12 cellular contexts compared by ENCODE assay signal in the genomic region with DNA sequence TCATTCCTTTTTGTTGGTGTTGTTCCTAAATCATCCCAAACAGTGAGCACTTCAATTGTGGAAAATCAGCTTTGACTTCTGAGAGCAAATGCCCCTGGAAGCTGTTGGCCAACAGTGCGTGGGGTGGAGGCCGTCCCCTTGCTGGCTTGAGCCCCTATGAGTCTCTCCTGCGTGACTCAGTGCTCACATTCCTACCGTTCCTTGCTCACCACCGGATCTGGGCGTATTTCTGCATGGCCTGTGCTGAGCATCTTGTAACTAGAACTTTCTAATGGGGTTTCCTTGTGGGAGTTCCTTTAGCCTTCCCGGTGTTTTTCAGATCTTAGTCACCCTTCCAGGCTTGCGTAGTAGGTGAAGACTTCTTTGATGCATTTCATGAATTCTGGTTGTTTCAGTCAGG. TPM values are rescaled to one million over a fixed set of nuclear protein-coding genes. Genes with fewer than 3 reads are reported as not detected.
A peak's percentile ranks its signal among the peaks of the same experiment; 100 is the strongest.
DNase-seq lines count a peak whose midpoint lies in the region; ATAC-seq, FAIRE-seq and TF ChIP-seq lines count a peak whose summit lies in the region.
"Had no signal": no experiment of that assay in that cellular context is flagged by ENCODE, and none has a peak within 500 bp of the region (broad histone marks: within the 10 kb centered on the region; RNA-seq: fewer than 3 reads in every experiment).

No MANE protein-coding gene starts in this region.

- DNase-seq in HCT116 (ENCODE audit: low read depth, low spot score) (peak; percentile 67), adipocyte (ENCODE audit: low read depth) (peak; percentile 97), glomerular visceral epithelial cell (ENCODE audit: extremely low spot score) (peak; percentile 96), urothelium cell line (ENCODE audit: low spot score) (peak; percentile 81), mesothelial cell of epicardium (ENCODE audit: low spot score in 2 of 2, unreplicated experiment in 2 of 2) (no peak)
- DNase-seq: activated CD8-positive, alpha-beta T cell treated with anti-CD3 and anti-CD28 coated beads, Interleukin-2, amount 10 ng/mL, durations not matched to agents 7 days and 5 days; glutamatergic neuron had no signal

- H3K4me2 ChIP-seq in HCT116 (ENCODE audit: low read length) = peak overlapping the region; percentile 55

- H3K9me3 ChIP-seq in HCT116 (ENCODE audit: control insufficient read depth in 1 of 2, insufficient read depth in 1 of 2, low read depth in 1 of 2, low read length in 2 of 2) (no peaks in the 10 kb centered on the region), adipocyte (ENCODE audit: control insufficient read depth, low read length) (no peaks in the 10 kb centered on the region)

- H3K36me3 Mint-ChIP-seq in mesothelial cell of epicardium = no peaks in the 10 kb centered on the region
- H3K36me3 Mint-ChIP-seq: brain, IgD-negative memory B cell had no signal

- H3K4me1 ChIP-seq in HCT116 (ENCODE audit: control insufficient read depth in 1 of 2, insufficient read depth in 2 of 2, low read length in 2 of 2) = peaks cover 14 to 34% of the 10 kb centered on the region in 2 experiments
- peaks cover 21% of the 10 kb centered on the region for H3K4me1 ChIP-seq in adipocyte (ENCODE audit: control insufficient read depth, insufficient read depth, low read length)

- H3K36me3 ChIP-seq in HCT116 (ENCODE audit: control insufficient read depth in 1 of 2, insufficient read depth in 2 of 2, low read length in 2 of 2) (no peaks in the 10 kb centered on the region), adipocyte (ENCODE audit: control insufficient read depth, insufficient read depth, low read length, severe bottlenecking) (no peaks in the 10 kb centered on the region)

- no peak overlapping the region for H3K4me3 Mint-ChIP-seq in mesothelial cell of epicardium
- H3K4me3 Mint-ChIP-seq: activated CD8-positive, alpha-beta T cell treated with anti-CD3 and anti-CD28 coated beads, Interleukin-2, amount 10 ng/mL, durations not matched to agents 7 days and 5 days; brain; IgD-negative memory B cell had no signal

- H3K27ac ChIP-seq in HCT116 (ENCODE audit: low read depth, low read length) = peak overlapping the region; percentile 19; the same call in 1 of the 2 replicates

- H3K4me1 Mint-ChIP-seq in mesothelial cell of epicardium = no peaks in the 10 kb centered on the region

- TF ChIP-seq CTCF in HCT116 (IDR thresholded peaks at IDR 0.05 in 2 of 3, conservative IDR thresholded peaks at IDR 0.05 in 1 of 3; ENCODE audit: borderline replicate concordance in 1 of 3, insufficient read depth in 1 of 3, low read depth in 2 of 3, low read length in 2 of 3) = no peak
- TF ChIP-seq CTCF in mesothelial cell of epicardium (IDR thresholded peaks at IDR 0.05; ENCODE audit: unreplicated experiment) = no peak

- TF ChIP-seq POLR2A in HCT116 (IDR thresholded peaks at IDR 0.05; ENCODE audit: borderline replicate concordance, extremely low read depth, insufficient read depth, insufficient read length) = no peak

- H3K9ac ChIP-seq in HCT116 (ENCODE audit: low read length) (peak overlapping the region; percentile 15; the same call in 1 of the 2 replicates), adipocyte (ENCODE audit: low read length) (peak overlapping the region; percentile 50)

- no peak for TF ChIP-seq RAD21 in HCT116 (IDR thresholded peaks at IDR 0.05; ENCODE audit: low read depth)

- no peaks in the 10 kb centered on the region for H3K27me3 Mint-ChIP-seq in mesothelial cell of epicardium (ENCODE audit: low read depth)
- H3K27me3 Mint-ChIP-seq: IgD-negative memory B cell had no signal

- H3K9me3 Mint-ChIP-seq in mesothelial cell of epicardium = no peaks in the 10 kb centered on the region
- H3K9me3 Mint-ChIP-seq: IgD-negative memory B cell had no signal

- no TSS peak for BruUV-seq in HCT116 (replicated peaks; lab: Mats Ljungman, UMichigan)

- no peaks in the 10 kb centered on the region for H4K20me1 ChIP-seq in HCT116 (ENCODE audit: insufficient read depth)

- POLR2A ChIA-PET in HCT116 (lab: Charles Lee) = no interaction called here

- FAIRE-seq in urothelium cell line (lab: Jason Lieb, UNC) = no peak

- H3K27ac Mint-ChIP-seq in mesothelial cell of epicardium = no peak overlapping the region
- H3K27ac Mint-ChIP-seq: activated CD8-positive, alpha-beta T cell treated with anti-CD3 and anti-CD28 coated beads, Interleukin-2, amount 10 ng/mL, durations not matched to agents 7 days and 5 days; brain; IgD-negative memory B cell had no signal

- peak overlapping the region; percentile 47 for H2AFZ ChIP-seq in HCT116 (ENCODE audit: low read depth, low read length, poor library complexity, severe bottlenecking)

- no peaks in the 10 kb centered on the region for H3K9me2 ChIP-seq in HCT116 (ENCODE audit: insufficient read depth)

- H3K27me3 ChIP-seq in HCT116 (ENCODE audit: insufficient read depth, low read length) = no peaks in the 10 kb centered on the region
- H3K27me3 ChIP-seq in adipocyte (replicated peaks; ENCODE audit: control insufficient read depth, insufficient read depth, low read length) = no peaks in the 10 kb centered on the region

- H3K4me3 ChIP-seq in HCT116 (replicated peaks in 1 of 2; ENCODE audit: low read depth in 1 of 2, low read length in 2 of 2) = no peak overlapping the region
- H3K4me3 ChIP-seq in adipocyte (ENCODE audit: low read length) = no peak overlapping the region

- RAD21 ChIA-PET in HCT116 (lab: Charles Lee; ENCODE audit: low non-redundant PET in 1 of 2, low total read pairs in 2 of 2, uncharacterized antibody in 2 of 2, unreplicated experiment in 2 of 2) = no interaction called here

- H3K79me2 ChIP-seq in HCT116 (ENCODE audit: insufficient read depth, low read length) = no peaks in the 10 kb centered on the region

- ATAC-seq in HCT116 (peak; percentile 90), GM21717 (IDR thresholded peaks at IDR 0.05; ENCODE audit: unreplicated experiment) (no peak), HG03439 (IDR thresholded peaks at IDR 0.05; ENCODE audit: unreplicated experiment) (no peak)
- ATAC-seq: activated CD8-positive, alpha-beta T cell treated with anti-CD3 and anti-CD28 coated beads, Interleukin-2, amount 10 ng/mL, durations not matched to agents 7 days and 5 days had no signal

- CTCF ChIA-PET in HCT116 (lab: Charles Lee) = interaction anchor here (1.0 to 1.9 kb wide), 2 partner anchors 13 to 113 kb away, joined by 3 to 5 read pairs; no protein-coding TSS in a partner anchor

- intact Hi-C loops in HCT116 (cut with micrococcal nuclease) = no loop called here

TF ChIP-seq in HCT116, 20 proteins besides CTCF, POLR2A, EP300 and RAD21 (continues in another document):
- TF ChIP-seq, protein P1, sequence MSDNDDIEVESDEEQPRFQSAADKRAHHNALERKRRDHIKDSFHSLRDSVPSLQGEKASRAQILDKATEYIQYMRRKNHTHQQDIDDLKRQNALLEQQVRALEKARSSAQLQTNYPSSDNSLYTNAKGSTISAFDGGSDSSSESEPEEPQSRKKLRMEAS (IDR thresholded peaks at IDR 0.05) = peak; percentile 73
- TF ChIP-seq EZH2phosphoT487 (IDR thresholded peaks at IDR 0.05; ENCODE audit: borderline replicate concordance) = no peak
- TF ChIP-seq SRF (IDR thresholded peaks at IDR 0.05; ENCODE audit: low read depth) = no peak
- TF ChIP-seq ATF3 (IDR thresholded peaks at IDR 0.05) = no peak
- peak; percentile 57; the same call in 1 of the 2 replicates for TF ChIP-seq EGR1 (IDR thresholded peaks at IDR 0.05; ENCODE audit: low read depth)
- TF ChIP-seq TCF7L2 (IDR thresholded peaks at IDR 0.05; ENCODE audit: borderline replicate concordance, extremely low read depth, insufficient read depth, insufficient read length) = no peak
- TF ChIP-seq ZFX (IDR thresholded peaks at IDR 0.05) = no peak
- TF ChIP-seq ZBTB33 (IDR thresholded peaks at IDR 0.05; ENCODE audit: extremely low read depth, insufficient replicate concordance, low read length) = no peak
- TF ChIP-seq ELF1 (IDR thresholded peaks at IDR 0.05; ENCODE audit: borderline replicate concordance, low read depth) = no peak
- peak; percentile 81; the same call in 1 of the 2 replicates for TF ChIP-seq FOSL1 (IDR thresholded peaks at IDR 0.05; ENCODE audit: low read depth)
- TF ChIP-seq POLR2AphosphoS5 (IDR thresholded peaks at IDR 0.05; ENCODE audit: low read depth, low read length) = peak; percentile 33; the same call in 1 of the 2 replicates
- peak; percentile 12 for TF ChIP-seq YY1 (IDR thresholded peaks at IDR 0.05; ENCODE audit: extremely low read depth, insufficient replicate concordance, low read depth, low read length)
- peak; percentile 82 for TF ChIP-seq JUND (IDR thresholded peaks at IDR 0.05)
- TF ChIP-seq EZH2 (IDR thresholded peaks at IDR 0.05) = no peak
- TF ChIP-seq ZNF274 (IDR thresholded peaks at IDR 0.05; ENCODE audit: low read depth, low read length) = no peak
- peak; percentile 76 for TF ChIP-seq SP1 (IDR thresholded peaks at IDR 0.05; ENCODE audit: low read depth)
- no peak for TF ChIP-seq SIN3A (IDR thresholded peaks at IDR 0.05; ENCODE audit: low read depth)

RNA-seq across cellular contexts. Expression of gene SERPINA2, which starts 7.2 kb away (rescaled TPM):
- total RNA-seq in HCT116 (2021; ENCODE audit: unreplicated experiment) (not detected), mesothelial cell of epicardium (not detected in 3 replicates)
- not detected in 2 replicates for polyA plus RNA-seq in HCT116 (2012)
- total RNA-seq: activated CD8-positive, alpha-beta T cell treated with anti-CD3 and anti-CD28 coated beads, Interleukin-2, amount 10 ng/mL, durations not matched to agents 7 days and 5 days; SK-MEL-5 had no signal
- polyA plus RNA-seq: IgD-negative memory B cell had no signal

RNA-seq across cellular contexts. Expression of gene SERPINA1, which starts 14.7 kb away (rescaled TPM):
- total RNA-seq in HCT116 (2021; ENCODE audit: unreplicated experiment) (9.1 TPM), mesothelial cell of epicardium (0.58 to 1.7 TPM (median 1.2 TPM) in 3 replicates)
- 4.9 and 6.6 TPM in 2 replicates for polyA plus RNA-seq in HCT116 (2012)
- total RNA-seq: activated CD8-positive, alpha-beta T cell treated with anti-CD3 and anti-CD28 coated beads, Interleukin-2, amount 10 ng/mL, durations not matched to agents 7 days and 5 days had no signal

RNA-seq across cellular contexts. Expression of gene SERPINA6, which starts 50.6 kb away (rescaled TPM):
- total RNA-seq in HCT116 (2021; ENCODE audit: unreplicated experiment) (not detected), mesothelial cell of epicardium (not detected in 3 replicates)
- polyA plus RNA-seq in HCT116 (2012) = not detected in 2 replicates
- total RNA-seq: activated CD8-positive, alpha-beta T cell treated with anti-CD3 and anti-CD28 coated beads, Interleukin-2, amount 10 ng/mL, durations not matched to agents 7 days and 5 days; SK-MEL-5 had no signal
- polyA plus RNA-seq: IgD-negative memory B cell had no signal

Comparison
In these comparisons a context has a peak if more than half of its experiments do, and no peak if none do; other contexts are left out.
1. DNase-seq: peak in HCT116 (single experiment), adipocyte (single experiment), glomerular visceral epithelial cell (single experiment) and urothelium cell line (single experiment); none in mesothelial cell of epicardium (0 of 2).